ENCODE assay signal across 2 cellular contexts in the genomic region with DNA sequence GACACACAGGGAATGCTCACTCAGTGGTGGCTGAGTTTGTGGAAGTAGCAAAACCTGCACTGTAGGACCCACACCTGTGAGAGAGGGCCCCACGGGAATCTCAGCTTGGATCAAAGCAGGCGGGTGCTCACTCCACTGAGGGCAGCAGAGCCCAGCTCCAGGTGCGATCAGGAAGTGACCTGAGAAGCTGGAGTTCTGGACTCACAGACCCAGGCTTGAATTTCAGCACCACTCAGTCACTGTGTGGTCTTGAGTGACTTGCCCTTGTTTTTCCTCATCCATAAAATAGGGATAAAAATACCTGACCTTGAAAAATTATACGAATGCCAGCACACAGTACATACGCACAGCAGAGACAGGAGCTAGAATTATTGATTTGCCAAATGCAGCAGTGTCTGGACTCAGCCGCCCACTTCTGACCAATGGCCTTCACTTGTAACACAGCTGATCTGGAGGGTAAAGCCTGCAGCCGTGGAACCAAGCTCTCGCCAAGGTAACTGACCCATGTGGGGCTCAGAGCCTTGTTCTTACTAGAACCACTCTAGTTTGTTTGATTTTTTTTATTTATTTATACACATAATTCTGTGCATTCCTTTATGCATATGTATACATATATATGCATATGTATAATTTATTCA.
A peak's percentile ranks its signal among the peaks of the same experiment; 100 is the strongest.
TF ChIP-seq lines count a peak whose summit lies in the region.

No MANE protein-coding gene starts in this region.

TF ChIP-seq in liver, 16 proteins besides CTCF, POLR2A, EP300 and RAD21 (continued from another document):
- TF ChIP-seq, protein P1, sequence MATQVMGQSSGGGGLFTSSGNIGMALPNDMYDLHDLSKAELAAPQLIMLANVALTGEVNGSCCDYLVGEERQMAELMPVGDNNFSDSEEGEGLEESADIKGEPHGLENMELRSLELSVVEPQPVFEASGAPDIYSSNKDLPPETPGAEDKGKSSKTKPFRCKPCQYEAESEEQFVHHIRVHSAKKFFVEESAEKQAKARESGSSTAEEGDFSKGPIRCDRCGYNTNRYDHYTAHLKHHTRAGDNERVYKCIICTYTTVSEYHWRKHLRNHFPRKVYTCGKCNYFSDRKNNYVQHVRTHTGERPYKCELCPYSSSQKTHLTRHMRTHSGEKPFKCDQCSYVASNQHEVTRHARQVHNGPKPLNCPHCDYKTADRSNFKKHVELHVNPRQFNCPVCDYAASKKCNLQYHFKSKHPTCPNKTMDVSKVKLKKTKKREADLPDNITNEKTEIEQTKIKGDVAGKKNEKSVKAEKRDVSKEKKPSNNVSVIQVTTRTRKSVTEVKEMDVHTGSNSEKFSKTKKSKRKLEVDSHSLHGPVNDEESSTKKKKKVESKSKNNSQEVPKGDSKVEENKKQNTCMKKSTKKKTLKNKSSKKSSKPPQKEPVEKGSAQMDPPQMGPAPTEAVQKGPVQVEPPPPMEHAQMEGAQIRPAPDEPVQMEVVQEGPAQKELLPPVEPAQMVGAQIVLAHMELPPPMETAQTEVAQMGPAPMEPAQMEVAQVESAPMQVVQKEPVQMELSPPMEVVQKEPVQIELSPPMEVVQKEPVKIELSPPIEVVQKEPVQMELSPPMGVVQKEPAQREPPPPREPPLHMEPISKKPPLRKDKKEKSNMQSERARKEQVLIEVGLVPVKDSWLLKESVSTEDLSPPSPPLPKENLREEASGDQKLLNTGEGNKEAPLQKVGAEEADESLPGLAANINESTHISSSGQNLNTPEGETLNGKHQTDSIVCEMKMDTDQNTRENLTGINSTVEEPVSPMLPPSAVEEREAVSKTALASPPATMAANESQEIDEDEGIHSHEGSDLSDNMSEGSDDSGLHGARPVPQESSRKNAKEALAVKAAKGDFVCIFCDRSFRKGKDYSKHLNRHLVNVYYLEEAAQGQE (IDR thresholded peaks at IDR 0.05), result peak; percentile 25
- TF ChIP-seq RXRA (IDR thresholded peaks at IDR 0.05) (peak in 1 of 2 donors; percentile 35), FOXA1 (IDR thresholded peaks at IDR 0.05) (no peak), JUND (IDR thresholded peaks at IDR 0.05) (no peak), HNF4G (IDR thresholded peaks at IDR 0.05) (no peak), HNF4A (conservative IDR thresholded peaks at IDR 0.05) (peak; percentile 23 to 49), SP1 (IDR thresholded peaks at IDR 0.05) (no peak), TAF1 (conservative IDR thresholded peaks at IDR 0.05) (no peak)
- TF ChIP-seq, protein P2, sequence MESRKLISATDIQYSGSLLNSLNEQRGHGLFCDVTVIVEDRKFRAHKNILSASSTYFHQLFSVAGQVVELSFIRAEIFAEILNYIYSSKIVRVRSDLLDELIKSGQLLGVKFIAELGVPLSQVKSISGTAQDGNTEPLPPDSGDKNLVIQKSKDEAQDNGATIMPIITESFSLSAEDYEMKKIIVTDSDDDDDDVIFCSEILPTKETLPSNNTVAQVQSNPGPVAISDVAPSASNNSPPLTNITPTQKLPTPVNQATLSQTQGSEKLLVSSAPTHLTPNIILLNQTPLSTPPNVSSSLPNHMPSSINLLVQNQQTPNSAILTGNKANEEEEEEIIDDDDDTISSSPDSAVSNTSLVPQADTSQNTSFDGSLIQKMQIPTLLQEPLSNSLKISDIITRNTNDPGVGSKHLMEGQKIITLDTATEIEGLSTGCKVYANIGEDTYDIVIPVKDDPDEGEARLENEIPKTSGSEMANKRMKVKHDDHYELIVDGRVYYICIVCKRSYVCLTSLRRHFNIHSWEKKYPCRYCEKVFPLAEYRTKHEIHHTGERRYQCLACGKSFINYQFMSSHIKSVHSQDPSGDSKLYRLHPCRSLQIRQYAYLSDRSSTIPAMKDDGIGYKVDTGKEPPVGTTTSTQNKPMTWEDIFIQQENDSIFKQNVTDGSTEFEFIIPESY (IDR thresholded peaks at IDR 0.05), result no peak
- TF ChIP-seq, protein P3, sequence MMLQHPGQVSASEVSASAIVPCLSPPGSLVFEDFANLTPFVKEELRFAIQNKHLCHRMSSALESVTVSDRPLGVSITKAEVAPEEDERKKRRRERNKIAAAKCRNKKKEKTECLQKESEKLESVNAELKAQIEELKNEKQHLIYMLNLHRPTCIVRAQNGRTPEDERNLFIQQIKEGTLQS (IDR thresholded peaks at IDR 0.05), result no peak

TF ChIP-seq in HepG2, 621 proteins besides CTCF, POLR2A, EP300 and RAD21:
- TF ChIP-seq, protein P4, sequence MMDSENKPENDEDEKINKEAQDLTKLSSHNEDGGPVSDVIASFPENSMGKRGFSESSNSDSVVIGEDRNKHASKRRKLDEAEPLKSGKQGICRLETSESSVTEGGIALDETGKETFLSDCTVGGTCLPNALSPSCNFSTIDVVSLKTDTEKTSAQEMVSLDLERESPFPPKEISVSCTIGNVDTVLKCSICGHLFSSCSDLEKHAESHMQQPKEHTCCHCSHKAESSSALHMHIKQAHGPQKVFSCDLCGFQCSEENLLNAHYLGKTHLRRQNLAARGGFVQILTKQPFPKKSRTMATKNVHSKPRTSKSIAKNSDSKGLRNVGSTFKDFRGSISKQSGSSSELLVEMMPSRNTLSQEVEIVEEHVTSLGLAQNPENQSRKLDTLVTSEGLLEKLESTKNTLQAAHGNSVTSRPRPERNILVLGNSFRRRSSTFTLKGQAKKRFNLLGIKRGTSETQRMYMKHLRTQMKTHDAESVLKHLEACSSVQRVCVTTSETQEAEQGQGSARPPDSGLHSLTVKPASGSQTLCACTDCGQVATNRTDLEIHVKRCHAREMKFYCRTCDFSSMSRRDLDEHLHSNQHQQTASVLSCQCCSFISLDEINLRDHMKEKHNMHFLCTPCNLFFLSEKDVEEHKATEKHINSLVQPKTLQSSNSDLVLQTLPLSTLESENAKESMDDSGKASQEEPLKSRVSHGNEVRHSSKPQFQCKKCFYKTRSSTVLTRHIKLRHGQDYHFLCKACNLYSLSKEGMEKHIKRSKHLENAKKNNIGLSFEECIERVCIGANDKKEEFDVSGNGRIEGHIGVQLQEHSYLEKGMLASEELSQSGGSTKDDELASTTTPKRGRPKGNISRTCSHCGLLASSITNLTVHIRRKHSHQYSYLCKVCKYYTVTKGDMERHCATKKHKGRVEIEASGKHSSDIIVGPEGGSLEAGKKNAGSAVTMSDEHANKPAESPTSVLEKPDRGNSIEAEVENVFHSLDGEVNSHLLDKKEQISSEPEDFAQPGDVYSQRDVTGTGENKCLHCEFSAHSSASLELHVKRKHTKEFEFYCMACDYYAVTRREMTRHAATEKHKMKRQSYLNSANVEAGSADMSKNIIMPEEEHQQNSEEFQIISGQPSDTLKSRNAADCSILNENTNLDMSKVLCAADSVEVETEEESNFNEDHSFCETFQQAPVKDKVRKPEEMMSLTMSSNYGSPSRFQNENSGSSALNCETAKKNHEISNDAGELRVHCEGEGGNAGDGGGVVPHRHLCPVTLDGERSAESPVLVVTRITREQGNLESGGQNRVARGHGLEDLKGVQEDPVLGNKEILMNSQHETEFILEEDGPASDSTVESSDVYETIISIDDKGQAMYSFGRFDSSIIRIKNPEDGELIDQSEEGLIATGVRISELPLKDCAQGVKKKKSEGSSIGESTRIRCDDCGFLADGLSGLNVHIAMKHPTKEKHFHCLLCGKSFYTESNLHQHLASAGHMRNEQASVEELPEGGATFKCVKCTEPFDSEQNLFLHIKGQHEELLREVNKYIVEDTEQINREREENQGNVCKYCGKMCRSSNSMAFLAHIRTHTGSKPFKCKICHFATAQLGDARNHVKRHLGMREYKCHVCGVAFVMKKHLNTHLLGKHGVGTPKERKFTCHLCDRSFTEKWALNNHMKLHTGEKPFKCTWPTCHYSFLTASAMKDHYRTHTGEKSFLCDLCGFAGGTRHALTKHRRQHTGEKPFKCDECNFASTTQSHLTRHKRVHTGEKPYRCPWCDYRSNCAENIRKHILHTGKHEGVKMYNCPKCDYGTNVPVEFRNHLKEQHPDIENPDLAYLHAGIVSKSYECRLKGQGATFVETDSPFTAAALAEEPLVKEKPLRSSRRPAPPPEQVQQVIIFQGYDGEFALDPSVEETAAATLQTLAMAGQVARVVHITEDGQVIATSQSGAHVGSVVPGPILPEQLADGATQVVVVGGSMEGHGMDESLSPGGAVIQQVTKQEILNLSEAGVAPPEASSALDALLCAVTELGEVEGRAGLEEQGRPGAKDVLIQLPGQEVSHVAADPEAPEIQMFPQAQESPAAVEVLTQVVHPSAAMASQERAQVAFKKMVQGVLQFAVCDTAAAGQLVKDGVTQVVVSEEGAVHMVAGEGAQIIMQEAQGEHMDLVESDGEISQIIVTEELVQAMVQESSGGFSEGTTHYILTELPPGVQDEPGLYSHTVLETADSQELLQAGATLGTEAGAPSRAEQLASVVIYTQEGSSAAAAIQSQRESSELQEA (CRISPR knock-in tag; IDR thresholded peaks at IDR 0.05; ENCODE audit: not compliant biosample characterization), result no peak
- no peak for TF ChIP-seq ZFAT (CRISPR knock-in tag; conservative IDR thresholded peaks at IDR 0.05)
- TF ChIP-seq, protein P5, sequence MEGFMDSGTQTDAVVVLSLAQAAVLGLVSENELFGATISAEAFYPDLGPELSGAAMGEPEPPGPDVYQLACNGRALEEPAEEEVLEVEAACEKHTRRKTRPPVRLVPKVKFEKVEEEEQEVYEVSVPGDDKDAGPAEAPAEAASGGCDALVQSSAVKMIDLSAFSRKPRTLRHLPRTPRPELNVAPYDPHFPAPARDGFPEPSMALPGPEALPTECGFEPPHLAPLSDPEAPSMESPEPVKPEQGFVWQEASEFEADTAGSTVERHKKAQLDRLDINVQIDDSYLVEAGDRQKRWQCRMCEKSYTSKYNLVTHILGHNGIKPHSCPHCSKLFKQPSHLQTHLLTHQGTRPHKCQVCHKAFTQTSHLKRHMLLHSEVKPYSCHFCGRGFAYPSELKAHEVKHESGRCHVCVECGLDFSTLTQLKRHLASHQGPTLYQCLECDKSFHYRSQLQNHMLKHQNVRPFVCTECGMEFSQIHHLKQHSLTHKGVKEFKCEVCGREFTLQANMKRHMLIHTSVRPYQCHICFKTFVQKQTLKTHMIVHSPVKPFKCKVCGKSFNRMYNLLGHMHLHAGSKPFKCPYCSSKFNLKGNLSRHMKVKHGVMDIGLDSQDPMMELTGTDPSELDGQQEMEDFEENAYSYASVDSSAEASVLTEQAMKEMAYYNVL (CRISPR knock-in tag; IDR thresholded peaks at IDR 0.05; ENCODE audit: borderline replicate concordance), result no peak
